Comparison of ENCODE assay signal across 17 cellular contexts in genomic region chr9:90890146-90890545, GRCh38.
A peak's percentile ranks its signal among the peaks of the same experiment; 100 is the strongest.
DNase-seq lines count a peak whose midpoint lies in the region; ATAC-seq and TF ChIP-seq lines count a peak whose summit lies in the region.
"Had no signal": no experiment of that assay in that cellular context is flagged by ENCODE, and none has a peak within 500 bp of the region (broad histone marks: within the 10 kb centered on the region; RNA-seq: fewer than 3 reads in every experiment).

No MANE protein-coding gene starts in this region.

- H3F3A ChIP-seq in GM23338 (replicated peaks; ENCODE audit: low read depth) = 0 out of 2 replicates have a peak, but pooled peaks cover 3% of the 10 kb centered on the region

- H4K20me1 ChIP-seq in GM23338 (replicated peaks; ENCODE audit: insufficient read depth) = no peaks in the 10 kb centered on the region

- no peaks in the 10 kb centered on the region for H3K9me2 ChIP-seq in GM23338 (ENCODE audit: insufficient read depth)

- peaks cover 10% of the 10 kb centered on the region for H3K27me3 Mint-ChIP-seq in GM23338 (ENCODE audit: insufficient read depth, low read depth, poor library complexity)

- no peaks in the 10 kb centered on the region for H3K79me2 ChIP-seq in GM23338 (replicated peaks; ENCODE audit: insufficient read depth)

- DNase-seq in GM23338 (ENCODE audit: low spot score) = peak; percentile 60
- DNase-seq in NB4 (ENCODE audit: low read depth) = no peak
- DNase-seq in fibroblast of villous mesenchyme (ENCODE audit: low read depth) = no peak
- DNase-seq in retinal pigment epithelial cell (ENCODE audit: low read depth) = no peak
- DNase-seq in HuH-7.5 (ENCODE audit: low spot score) = no peak
- DNase-seq in anterior cingulate cortex (lab: John Stamatoyannopoulos, UW) = no peak
- DNase-seq: DMS53, islet precursor cell, KBM-7, T-helper 2 cell, tibial artery had no signal

- peak; percentile 82 for ATAC-seq in GM23338
- ATAC-seq in HG03196 (IDR thresholded peaks at IDR 0.05; ENCODE audit: unreplicated experiment) = no peak
- ATAC-seq: Right ventricle myocardium inferior had no signal

- peaks cover 34% of the 10 kb centered on the region for H3K4me1 ChIP-seq in GM23338 (ENCODE audit: insufficient read depth)
- H3K4me1 ChIP-seq: tibial artery had no signal

- no peak overlapping the region; the same call in 2 of the 3 replicates for H3K4me3 Mint-ChIP-seq in GM23338
- H3K4me3 Mint-ChIP-seq: CD14-positive monocyte, mesothelial cell of epicardium had no signal

- H3K27ac ChIP-seq in GM23338 (ENCODE audit: low read depth) = peak overlapping the region; percentile 48
- H3K27ac ChIP-seq: coronary artery, skin epidermis, tibial artery had no signal

- peak overlapping the region; percentile 27 for H3K4me2 ChIP-seq in GM23338

- H3K4me1 Mint-ChIP-seq in GM23338 = peaks cover 50% of the 10 kb centered on the region
- H3K4me1 Mint-ChIP-seq: CD14-positive monocyte had no signal

- no peaks in the 10 kb centered on the region for H3K27me3 ChIP-seq in GM23338 (ENCODE audit: insufficient read depth)

- 0 out of 2 replicates have a peak overlapping the region, but pooled peaks have one; percentile 27 for H3K4me3 ChIP-seq in GM23338
- no peak overlapping the region for H3K4me3 ChIP-seq in NB4 (ENCODE audit: low read depth, low read length)
- H3K4me3 ChIP-seq in fibroblast of villous mesenchyme (ENCODE audit: low read depth, low read length) = no peak overlapping the region
- no peak overlapping the region for H3K4me3 ChIP-seq in retinal pigment epithelial cell (ENCODE audit: low read length)
- H3K4me3 ChIP-seq: coronary artery, skin epidermis, tibial artery had no signal

- TF ChIP-seq POLR2A in NB4 (IDR thresholded peaks at IDR 0.05; ENCODE audit: extremely low read depth, insufficient read length) = no peak

- no peaks in the 10 kb centered on the region for H3K36me3 Mint-ChIP-seq in GM23338 (ENCODE audit: low read depth)

- H3K36me3 ChIP-seq in GM23338 (ENCODE audit: insufficient read depth) = no peaks in the 10 kb centered on the region
- H3K36me3 ChIP-seq: tibial artery had no signal

- peak overlapping the region; percentile 67 for H2AFZ ChIP-seq in GM23338

- H3K9me3 Mint-ChIP-seq in GM23338 = peaks cover 3% of the 10 kb centered on the region; the same call in 2 of the 3 replicates
- H3K9me3 Mint-ChIP-seq: CD14-positive monocyte had no signal

- H3K27ac Mint-ChIP-seq in GM23338 = peak overlapping the region; percentile 43; the same call in 1 of the 2 replicates
- H3K27ac Mint-ChIP-seq: mesothelial cell of epicardium had no signal

- peak; percentile 35 to 53 for TF ChIP-seq CTCF in GM23338 (conservative IDR thresholded peaks at IDR 0.05; ENCODE audit: low read depth in 2 of 2)
- TF ChIP-seq CTCF in NB4 (IDR thresholded peaks at IDR 0.05; ENCODE audit: low read depth, low read length) = peak; percentile 17
- TF ChIP-seq CTCF in fibroblast of villous mesenchyme (IDR thresholded peaks at IDR 0.05; ENCODE audit: insufficient read depth, low read depth, low read length) = peak; percentile 22
- peak; percentile 30 for TF ChIP-seq CTCF in retinal pigment epithelial cell (conservative IDR thresholded peaks at IDR 0.05; ENCODE audit: low read depth, low read length)

TF ChIP-seq in GM23338, 12 proteins besides CTCF, POLR2A, EP300 and RAD21:
- no peak for TF ChIP-seq ZNF331 (CRISPR knock-in tag; IDR thresholded peaks at IDR 0.05; ENCODE audit: low read depth)
- no peak for TF ChIP-seq JUNB (IDR thresholded peaks at IDR 0.05; ENCODE audit: unreplicated experiment)
